9 cellular contexts compared by ENCODE assay signal in genomic region chr22:30469165-30469564, GRCh38. TPM values are rescaled to one million over a fixed set of nuclear protein-coding genes. Genes with fewer than 3 reads are reported as not detected.
"Had no signal": no experiment of that assay in that cellular context is flagged by ENCODE, and none has a peak within 500 bp of the region (broad histone marks: within the 10 kb centered on the region; RNA-seq: fewer than 3 reads in every experiment).

No MANE protein-coding gene starts in this region.

- FAIRE-seq: G401.6, GM12878, GM12891, GM12892, GM18507, GM19239 had no signal

- DNase-seq: GDM1, GF-D8 had no signal

- ATAC-seq: GM12878 had no signal

- H3K4me3 ChIP-seq: GM12878 had no signal

RNA-seq across cellular contexts. Expression of gene SEC14L3, which starts 2.7 kb away (rescaled TPM):
- total RNA-seq: G401, GM12878 had no signal

RNA-seq across cellular contexts. Expression of gene SEC14L4, which starts 36.3 kb away (rescaled TPM):
- total RNA-seq: G401, GM12878 had no signal
- polyA plus RNA-seq: GM12878 had no signal
